ENCODE assay signal across 21 cellular contexts in genomic region chr17:49353607-49354006, GRCh38. TPM values are rescaled to one million over a fixed set of nuclear protein-coding genes. Genes with fewer than 3 reads are reported as not detected.
A peak's percentile ranks its signal among the peaks of the same experiment; 100 is the strongest.
DNase-seq lines count a peak whose midpoint lies in the region; ATAC-seq, FAIRE-seq and TF ChIP-seq lines count a peak whose summit lies in the region.
"Had no signal": no experiment of that assay in that cellular context is flagged by ENCODE, and none has a peak within 500 bp of the region (broad histone marks: within the 10 kb centered on the region; RNA-seq: fewer than 3 reads in every experiment).

No MANE protein-coding gene starts in this region.

- WGBS in A549 (ENCODE audit: missing lambda C conversion rate) = 96% methylated on average over 1 of the region's 1 CpG

- H3K27me3 ChIP-seq in CD4-positive, alpha-beta memory T cell (ENCODE audit: insufficient read depth, low read length) = no peaks in the 10 kb centered on the region
- no peaks in the 10 kb centered on the region for H3K27me3 ChIP-seq in muscle layer of colon (ENCODE audit: control insufficient read depth in 1 of 2, insufficient read depth in 2 of 2, low read length in 2 of 2)
- H3K27me3 ChIP-seq in right atrium auricular region = no peaks in the 10 kb centered on the region
- H3K27me3 ChIP-seq: cardiac muscle cell, neural progenitor cell, testis had no signal

- TF ChIP-seq RAD21 in A549 (conservative IDR thresholded peaks at IDR 0.05 in 1 of 2, IDR thresholded peaks at IDR 0.05 in 1 of 2) = no peak

- peak overlapping the region in 6 of 8 donors; percentile 4 to 65 (median 40) for H3K4me3 Mint-ChIP-seq in CD4-positive, alpha-beta memory T cell
- H3K4me3 Mint-ChIP-seq: neural progenitor cell had no signal

- POLR2A ChIA-PET in A549 (lab: Yijun Ruan, JAX) = no interaction called here
- POLR2A ChIA-PET in CD4-positive, alpha-beta memory T cell (lab: Charles Lee; ENCODE audit: partially characterized antibody) = no interaction called here

- peaks cover 33 to 66% (median 45%) of the 10 kb centered on the region in 4 donors for H3K4me1 Mint-ChIP-seq in CD4-positive, alpha-beta memory T cell

- ATAC-seq in A549 (no peak), HG02852 (IDR thresholded peaks at IDR 0.05; ENCODE audit: unreplicated experiment) (no peak)
- ATAC-seq: left colon had no signal

- H3K36me3 ChIP-seq in CD4-positive, alpha-beta memory T cell (ENCODE audit: insufficient read depth, low read length) = no peaks in the 10 kb centered on the region
- H3K36me3 ChIP-seq in muscle layer of colon (ENCODE audit: insufficient read depth, low read length) = peaks cover 7% of the 10 kb centered on the region
- H3K36me3 ChIP-seq in right atrium auricular region = no peaks in the 10 kb centered on the region
- H3K36me3 ChIP-seq: neural progenitor cell had no signal

- H3K4me1 ChIP-seq in A549 = peaks cover 2% of the 10 kb centered on the region; the same call in 1 of the 3 replicates
- H3K4me1 ChIP-seq in CD4-positive, alpha-beta memory T cell (ENCODE audit: insufficient read depth, low read length) = peaks cover 70% of the 10 kb centered on the region
- peaks cover 17% of the 10 kb centered on the region for H3K4me1 ChIP-seq in muscle layer of colon (ENCODE audit: insufficient read depth, low read length)
- peaks cover 0 to under 1% of the 10 kb centered on the region in 2 donors for H3K4me1 ChIP-seq in right atrium auricular region
- H3K4me1 ChIP-seq: neural progenitor cell had no signal

- H3K9me3 Mint-ChIP-seq in CD4-positive, alpha-beta memory T cell = no peaks in the 10 kb centered on the region
- H3K9me3 Mint-ChIP-seq: activated T-helper 2 cell treated with anti-CD3 and anti-CD28 coated beads, Interferon-gamma antibody, Interleukin-2, Interleukin-4, amounts not matched to agents 10 μg/mL and 5 μg/mL and 100 μg/mL, durations not matched to agents 14 hours and 24 hours and 36 hours had no signal

- no peaks in the 10 kb centered on the region for H3K27me3 Mint-ChIP-seq in CD4-positive, alpha-beta memory T cell

- H3K9me3 ChIP-seq in A549 = no peaks in the 10 kb centered on the region
- no peaks in the 10 kb centered on the region for H3K9me3 ChIP-seq in CD4-positive, alpha-beta memory T cell (ENCODE audit: control insufficient read depth in 1 of 2, low read length in 2 of 2)
- H3K9me3 ChIP-seq in muscle layer of colon (ENCODE audit: low read length) = no peaks in the 10 kb centered on the region
- no peaks in the 10 kb centered on the region for H3K9me3 ChIP-seq in right atrium auricular region
- H3K9me3 ChIP-seq: psoas muscle, testis had no signal

- H3K36me3 Mint-ChIP-seq in CD4-positive, alpha-beta memory T cell = peaks cover 5 to 8% of the 10 kb centered on the region in 2 donors

- TF ChIP-seq EP300 in A549 (IDR thresholded peaks at IDR 0.05) = no peak

- H3K4me3 ChIP-seq in A549 (no peak overlapping the region), muscle layer of colon (ENCODE audit: low read depth in 1 of 2, low read length in 2 of 2) (no peak overlapping the region), right atrium auricular region (no peak overlapping the region)
- no peak overlapping the region for H3K4me3 ChIP-seq in CD4-positive, alpha-beta memory T cell (ENCODE audit: low read length in 2 of 2)
- H3K4me3 ChIP-seq: cardiac muscle cell, neural progenitor cell, psoas muscle, testis had no signal

- H3K27ac Mint-ChIP-seq in CD4-positive, alpha-beta memory T cell = peak overlapping the region; percentile 25 to 81 (median 68)
- H3K27ac Mint-ChIP-seq: activated T-helper 2 cell treated with anti-CD3 and anti-CD28 coated beads, Interferon-gamma antibody, Interleukin-2, Interleukin-4, amounts not matched to agents 10 μg/mL and 5 μg/mL and 100 μg/mL, durations not matched to agents 14 hours and 24 hours and 36 hours; neural progenitor cell had no signal

- TF ChIP-seq POLR2A in A549 (IDR thresholded peaks at IDR 0.05; ENCODE audit: low read length) = no peak

- no peak for TF ChIP-seq CTCF in A549 (IDR thresholded peaks at IDR 0.05)
- no peak for TF ChIP-seq CTCF in right atrium auricular region (IDR thresholded peaks at IDR 0.05)

- H3K9ac ChIP-seq in muscle layer of colon (ENCODE audit: low read length) = no peak overlapping the region
- H3K9ac ChIP-seq: neural progenitor cell had no signal

- no peak overlapping the region for H3K4me2 ChIP-seq in A549
- H3K4me2 ChIP-seq: neural progenitor cell had no signal

- peak; percentile 59 for FAIRE-seq in A549 (lab: Jason Lieb, UNC)

- H3K27ac ChIP-seq in A549 (no peak overlapping the region), muscle layer of colon (ENCODE audit: low read depth, low read length) (peak overlapping the region; percentile 24), right atrium auricular region (no peak overlapping the region)
- no peak overlapping the region for H3K27ac ChIP-seq in CD4-positive, alpha-beta memory T cell (ENCODE audit: low read depth, low read length)
- H3K27ac ChIP-seq: cardiac muscle cell, neural progenitor cell, psoas muscle, testis had no signal

- intact Hi-C loops in CD4-positive, alpha-beta memory T cell (cut with micrococcal nuclease) = no loop called here

- DNase-seq in A549 (ENCODE audit: low read depth in 1 of 2, low spot score in 1 of 2) (no peak), amniotic epithelial cell (ENCODE audit: low read depth) (peak; percentile 58), right atrium auricular region (ENCODE audit: low spot score) (no peak), GOT3 (lab: John Stamatoyannopoulos, UW) (no peak)
- DNase-seq in CD4-positive, alpha-beta memory T cell = no peak
- DNase-seq: activated CD4-positive, alpha-beta T cell treated with anti-CD3 and anti-CD28 coated beads, Interleukin-2, amount 50 U/mL, for 1 hour; amygdala; EL; erythroblast; left colon; midbrain; NCI-H1417 treated with DMSO at 0.1 percent for 48 hours; NCI-H526; psoas muscle; Right ventricle myocardium superior; testis had no signal

- CTCF ChIA-PET in A549 (lab: Yijun Ruan, JAX) = interaction anchor here (2.0 to 2.5 kb wide), 2 partner anchors 17 to 203 kb away, joined by 6 to 10 read pairs; no protein-coding TSS in a partner anchor
- CTCF ChIA-PET in CD4-positive, alpha-beta memory T cell (lab: Charles Lee; ENCODE audit: partially characterized antibody) = interaction anchor here (0.9 to 1.6 kb wide), 4 partner anchors 11 to 29 kb away, joined by 3 to 6 read pairs (median 4); no protein-coding TSS in a partner anchor

TF ChIP-seq in A549, 52 proteins besides CTCF, POLR2A, EP300 and RAD21:
- TF ChIP-seq HOXB13 (CRISPR knock-in tag; IDR thresholded peaks at IDR 0.05; ENCODE audit: low read depth) (no peak), MYC (IDR thresholded peaks at IDR 0.05; ENCODE audit: borderline replicate concordance, low read length) (no peak), HOXA7 (CRISPR knock-in tag; IDR thresholded peaks at IDR 0.05) (no peak), EHMT2 (IDR thresholded peaks at IDR 0.05; ENCODE audit: low read depth) (no peak), RARB (CRISPR knock-in tag; IDR thresholded peaks at IDR 0.05) (no peak), PBX3 (IDR thresholded peaks at IDR 0.05) (no peak), ESRRA (IDR thresholded peaks at IDR 0.05; ENCODE audit: borderline replicate concordance, low read length) (no peak)
- TF ChIP-seq, protein P1, sequence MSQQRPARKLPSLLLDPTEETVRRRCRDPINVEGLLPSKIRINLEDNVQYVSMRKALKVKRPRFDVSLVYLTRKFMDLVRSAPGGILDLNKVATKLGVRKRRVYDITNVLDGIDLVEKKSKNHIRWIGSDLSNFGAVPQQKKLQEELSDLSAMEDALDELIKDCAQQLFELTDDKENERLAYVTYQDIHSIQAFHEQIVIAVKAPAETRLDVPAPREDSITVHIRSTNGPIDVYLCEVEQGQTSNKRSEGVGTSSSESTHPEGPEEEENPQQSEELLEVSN (IDR thresholded peaks at IDR 0.05; ENCODE audit: borderline replicate concordance, low read depth) = no peak

RNA-seq across cellular contexts. Expression of gene ZNF652, which starts 8.4 kb away (rescaled TPM):
- polyA plus RNA-seq in A549 (2011; rRNA removed) (13.1 and 14.8 TPM in 2 replicates), A549 (2017; fragmentation: RNase III; extraction: RNeasy Plus Mini Kit Qiagen cat#74134 plus additional on column Dnase treatment) (5.5 to 5.7 TPM (median 5.5 TPM) in 3 replicates)
- polyA plus RNA-seq in A549 (2012; cell fraction: cytosol; rRNA removed) = 2.8 and 3.4 TPM in 2 replicates
- polyA plus RNA-seq in A549 (2012; cell fraction: nucleus; rRNA removed) = 5.2 and 15.5 TPM in 2 replicates
- polyA minus RNA-seq in A549 (2011; rRNA and poly(A)+ RNA removed) = 39.4 and 46.5 TPM in 2 replicates
- total RNA-seq in CD4-positive, alpha-beta memory T cell = 10 to 100 TPM; 64.2 to 68.6 TPM
- 10 to 100 TPM; 13.1 to 28.4 TPM for polyA plus RNA-seq in CD4-positive, alpha-beta memory T cell
- total RNA-seq in right atrium auricular region = 10 to 100 TPM; 24.6 to 25.4 TPM
